ENCODE assay signal across 8 cellular contexts in the genomic region with DNA sequence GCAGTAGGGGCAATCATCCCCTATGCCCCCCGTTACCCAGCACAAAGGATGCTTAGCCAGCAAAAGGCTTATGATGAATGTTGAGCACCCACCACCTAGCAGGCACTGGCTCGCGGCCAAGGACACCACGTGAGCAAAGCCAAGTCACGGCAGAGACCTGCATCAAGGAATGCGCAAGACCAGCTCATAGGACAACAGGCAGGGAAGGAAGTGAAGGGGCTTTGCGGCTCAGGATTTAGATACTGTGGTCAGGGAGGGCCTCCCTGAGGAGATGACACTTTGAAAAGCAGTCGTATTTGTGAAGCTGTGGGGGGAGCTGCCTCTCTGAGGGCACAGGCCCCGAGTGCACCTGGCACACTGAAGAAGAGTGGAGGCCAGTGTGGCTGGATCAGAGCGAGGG. TPM values are rescaled to one million over a fixed set of nuclear protein-coding genes. Genes with fewer than 3 reads are reported as not detected.
DNase-seq lines count a peak whose midpoint lies in the region; ATAC-seq, FAIRE-seq and TF ChIP-seq lines count a peak whose summit lies in the region.

No MANE protein-coding gene starts in this region.

- CTCF ChIA-PET in K562 (lab: Yijun Ruan, JAX; ENCODE audit: low intra/inter-chr PET ratio), result interaction anchor here (0.7 kb wide), 1 partner anchor 42 kb away, joined by 3 read pairs; no protein-coding TSS in a partner anchor

- H3K27me3 ChIP-seq in K562 (ENCODE audit: control insufficient read depth in 2 of 2, insufficient read depth in 2 of 2, low read length in 2 of 2), result no peaks in the 10 kb centered on the region
- no peaks in the 10 kb centered on the region for H3K27me3 ChIP-seq in mesenchymal stem cell (ENCODE audit: control insufficient read depth in 1 of 2, insufficient read depth in 1 of 2, low read length in 2 of 2)

- H2AK5ac ChIP-seq in mesenchymal stem cell (ENCODE audit: low read length, severe bottlenecking), result peak overlapping the region; percentile 24

- TF ChIP-seq EP300 in K562 (IDR thresholded peaks at IDR 0.05; ENCODE audit: low read length), result no peak

- H3K9ac ChIP-seq in K562 (ENCODE audit: insufficient read depth in 1 of 2, low read depth in 2 of 2, low read length in 2 of 2) (peak overlapping the region in 1 of 2 experiments; percentile 84; a peak in 2 of 4 replicates), mesenchymal stem cell (ENCODE audit: low read length) (peak overlapping the region; percentile 63)

- peak; percentile 11 for FAIRE-seq in K562 (lab: Jason Lieb, UNC)
- FAIRE-seq in urothelium cell line (lab: Jason Lieb, UNC), result no peak

- H3K14ac ChIP-seq in mesenchymal stem cell (ENCODE audit: low read length in 2 of 2), result peak overlapping the region in 1 of 2 experiments; percentile 15

- H3K36me3 ChIP-seq in K562 (ENCODE audit: control insufficient read depth, insufficient read depth, low read length), result peaks cover 82% of the 10 kb centered on the region; the same call in 2 of the 3 replicates
- peaks cover 35 to 52% of the 10 kb centered on the region in 2 experiments for H3K36me3 ChIP-seq in mesenchymal stem cell (ENCODE audit: control insufficient read depth in 1 of 2, insufficient read depth in 2 of 2, low read depth in 1 of 2, low read length in 2 of 2)

- H3K23ac ChIP-seq in mesenchymal stem cell (ENCODE audit: low read length in 2 of 2), result peak overlapping the region in 1 of 2 experiments; percentile 35

- BruUV-seq in K562 (replicated peaks; lab: Mats Ljungman, UMichigan), result no TSS peak

- intact Hi-C loops in K562 (cut with micrococcal nuclease), result no loop called here

- no peak overlapping the region for H3K4me3 ChIP-seq in K562
- H3K4me3 ChIP-seq in mesenchymal stem cell (ENCODE audit: insufficient read depth in 1 of 2, low read depth in 1 of 2, low read length in 2 of 2), result no peak overlapping the region

- no peak overlapping the region for H2AFZ ChIP-seq in K562 (ENCODE audit: low read depth, low read length)
- H2AFZ ChIP-seq in mesenchymal stem cell (ENCODE audit: low read depth, low read length), result no peak overlapping the region

- 49% methylated on average over 9 of the region's 10 CpGs for WGBS in K562 (ENCODE audit: insufficient coverage, low coverage, missing lambda C conversion rate)
- WGBS in mesenchymal stem cell, result 65% methylated on average over 10 of the region's 10 CpGs

- in situ Hi-C loops in K562 (cut with MboI), result no loop called here

- peak overlapping the region; percentile 82 for H4K8ac ChIP-seq in mesenchymal stem cell (ENCODE audit: low read length)

- no peak for TF ChIP-seq RAD21 in K562 (CRISPR knock-in tag; conservative IDR thresholded peaks at IDR 0.05 in 1 of 2, IDR thresholded peaks at IDR 0.05 in 1 of 2)

- POLR2A ChIA-PET in K562 (lab: Yijun Ruan, JAX), result interaction anchor here (0.6 to 1.6 kb wide), 6 partner anchors 9 to 55 kb away, joined by 3 read pairs; no protein-coding TSS in a partner anchor

- H3K4ac ChIP-seq in mesenchymal stem cell (ENCODE audit: low read depth in 1 of 2, low read length in 2 of 2), result peak overlapping the region in 1 of 2 experiments; percentile 10

- no peaks in the 10 kb centered on the region for H3K9me3 ChIP-seq in K562 (replicated peaks; ENCODE audit: control insufficient read depth, insufficient read depth, low read depth, low read length)
- H3K9me3 ChIP-seq in mesenchymal stem cell (ENCODE audit: control insufficient read depth, low read length), result no peaks in the 10 kb centered on the region

- 0 out of 2 replicates have a peak, but pooled peaks have one; percentile 17 for TF ChIP-seq POLR2A in K562 (conservative IDR thresholded peaks at IDR 0.05)

- H2BK5ac ChIP-seq in mesenchymal stem cell (ENCODE audit: low read depth, low read length, poor library complexity, severe bottlenecking), result no peak overlapping the region

- H2BK12ac ChIP-seq in mesenchymal stem cell (ENCODE audit: low read length in 2 of 2), result peak overlapping the region; percentile 27 to 87

- peak; percentile 63 for DNase-seq in NCI-H82 (lab: John Stamatoyannopoulos, UW)
- no peak for DNase-seq in NCI-H82 treated with DMSO at 0.1 percent for 48 hours (lab: John Stamatoyannopoulos, UW; ENCODE audit: unreplicated experiment)
- peak; percentile 37 for DNase-seq in T follicular helper cell (ENCODE audit: low read depth)
- DNase-seq in K562 (ENCODE audit: extremely low read depth in 1 of 4, low spot score in 3 of 4), result peak in 1 of 4 experiments; percentile 50
- DNase-seq in mesenchymal stem cell, result peak; percentile 62
- DNase-seq in urothelium cell line (ENCODE audit: low spot score), result peak; percentile 37

- H4K20me1 ChIP-seq in K562 (replicated peaks; ENCODE audit: control insufficient read depth, insufficient read depth, low read length), result peaks cover 61% of the 10 kb centered on the region

- H2BK15ac ChIP-seq in mesenchymal stem cell (ENCODE audit: low read depth, poor library complexity, severe bottlenecking), result no peak overlapping the region

- H3K79me1 ChIP-seq in mesenchymal stem cell (replicated peaks; ENCODE audit: low read length, poor library complexity, severe bottlenecking), result no peaks in the 10 kb centered on the region

- H3K79me2 ChIP-seq in K562 (ENCODE audit: control insufficient read depth, insufficient read depth, low read length), result peaks cover 95% of the 10 kb centered on the region

- H4K91ac ChIP-seq in mesenchymal stem cell (ENCODE audit: low read length), result peak overlapping the region; percentile 70

- peaks cover 3% of the 10 kb centered on the region for H3K9me1 ChIP-seq in K562 (ENCODE audit: control insufficient read depth, insufficient read depth, low read length)

- no peak for TF ChIP-seq CTCF in K562 (IDR thresholded peaks at IDR 0.05 in 2 of 3, conservative IDR thresholded peaks at IDR 0.05 in 1 of 3; ENCODE audit: insufficient read depth in 2 of 3, low read depth in 1 of 3, low read length in 3 of 3)

- H3K4me2 ChIP-seq in K562 (ENCODE audit: insufficient read depth, low read length) (peak overlapping the region; percentile 20; the same call in 1 of the 2 replicates), mesenchymal stem cell (ENCODE audit: low read length, poor library complexity, severe bottlenecking) (no peak overlapping the region)

- H3K27ac ChIP-seq in K562 (ENCODE audit: extremely low read depth, low read depth, low read length) (peak overlapping the region; percentile 53; the same call in 2 of the 3 replicates), mesenchymal stem cell (ENCODE audit: low read length, poor library complexity, severe bottlenecking) (peak overlapping the region; percentile 86)

- H3K4me1 ChIP-seq in K562 (replicated peaks in 1 of 2; ENCODE audit: control insufficient read depth in 2 of 2, insufficient read depth in 2 of 2, low read length in 2 of 2) (peaks cover 16 to 42% of the 10 kb centered on the region in 2 experiments), mesenchymal stem cell (ENCODE audit: control insufficient read depth, insufficient read depth, low read depth, low read length) (peaks cover 68% of the 10 kb centered on the region)

- no peak overlapping the region for H2BK120ac ChIP-seq in mesenchymal stem cell (ENCODE audit: low read depth, low read length)

- ATAC-seq in K562 (no peak; the same call in 2 of the 3 replicates), GM21526 (IDR thresholded peaks at IDR 0.05; ENCODE audit: low FRiP score, unreplicated experiment) (no peak), GM19467 (IDR thresholded peaks at IDR 0.05; ENCODE audit: unreplicated experiment) (no peak)

- peak overlapping the region; percentile 56 to 58 for H3K18ac ChIP-seq in mesenchymal stem cell (ENCODE audit: low read depth in 1 of 2, low read length in 2 of 2)

TF ChIP-seq in K562, 482 proteins besides CTCF, POLR2A, EP300 and RAD21 (continues in another document):
- TF ChIP-seq, protein P1, sequence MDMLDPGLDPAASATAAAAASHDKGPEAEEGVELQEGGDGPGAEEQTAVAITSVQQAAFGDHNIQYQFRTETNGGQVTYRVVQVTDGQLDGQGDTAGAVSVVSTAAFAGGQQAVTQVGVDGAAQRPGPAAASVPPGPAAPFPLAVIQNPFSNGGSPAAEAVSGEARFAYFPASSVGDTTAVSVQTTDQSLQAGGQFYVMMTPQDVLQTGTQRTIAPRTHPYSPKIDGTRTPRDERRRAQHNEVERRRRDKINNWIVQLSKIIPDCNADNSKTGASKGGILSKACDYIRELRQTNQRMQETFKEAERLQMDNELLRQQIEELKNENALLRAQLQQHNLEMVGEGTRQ (CRISPR knock-in tag; IDR thresholded peaks at IDR 0.05), result peak; percentile 44
- TF ChIP-seq RUNX1 (IDR thresholded peaks at IDR 0.05; ENCODE audit: low read depth) (no peak), ZNF239 (CRISPR knock-in tag; IDR thresholded peaks at IDR 0.05) (no peak), CHCHD3 (CRISPR knock-in tag; IDR thresholded peaks at IDR 0.05) (no peak), NFIC (IDR thresholded peaks at IDR 0.05) (peak; percentile 85)
- TF ChIP-seq, protein P2, sequence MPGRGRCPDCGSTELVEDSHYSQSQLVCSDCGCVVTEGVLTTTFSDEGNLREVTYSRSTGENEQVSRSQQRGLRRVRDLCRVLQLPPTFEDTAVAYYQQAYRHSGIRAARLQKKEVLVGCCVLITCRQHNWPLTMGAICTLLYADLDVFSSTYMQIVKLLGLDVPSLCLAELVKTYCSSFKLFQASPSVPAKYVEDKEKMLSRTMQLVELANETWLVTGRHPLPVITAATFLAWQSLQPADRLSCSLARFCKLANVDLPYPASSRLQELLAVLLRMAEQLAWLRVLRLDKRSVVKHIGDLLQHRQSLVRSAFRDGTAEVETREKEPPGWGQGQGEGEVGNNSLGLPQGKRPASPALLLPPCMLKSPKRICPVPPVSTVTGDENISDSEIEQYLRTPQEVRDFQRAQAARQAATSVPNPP (IDR thresholded peaks at IDR 0.05; ENCODE audit: borderline replicate concordance, insufficient read depth, insufficient read length), result no peak

RNA-seq across cellular contexts. Expression of a gene that starts 32.8 kb away (rescaled TPM):
- 50.2 and 69.6 TPM in 2 replicates for total RNA-seq in K562 (2011; cell fraction: chromatin; rRNA removed; ENCODE audit: low replicate concordance)
- 38.4 and 40.4 TPM in 2 replicates for total RNA-seq in K562 (2011; cell fraction: nucleolus; rRNA removed)
- total RNA-seq in K562 (2011; cell fraction: nucleoplasm; rRNA removed), result 52.1 and 86.9 TPM in 2 replicates
- total RNA-seq in K562 (2014; rRNA removed) (46.7 and 52.0 TPM in 2 replicates), K562 (2014; rRNA removed; fragmentation: Illumina TruSeq; extraction: Trizol) (37.4 and 46.7 TPM in 2 replicates), K562 (2015; rRNA removed; fragmentation: Illumina TruSeq; extraction: Trizol) (22.9 and 23.4 TPM in 2 replicates), K562 (2021) (63.8 and 75.3 TPM in 2 replicates)
- polyA plus RNA-seq in K562 (2011; rRNA removed) (28.2 and 32.5 TPM in 2 replicates), K562 (2014; fragmentation: Illumina TruSeq; extraction: Trizol) (59.9 and 64.4 TPM in 2 replicates), K562 (2014; fragmentation: Nextera tagmentation; extraction: Ambion mirVana) (10 to 100 TPM; 10.8 to 14.3 TPM), K562 (2014; rRNA removed) (38.6 and 41.3 TPM in 2 replicates)
- 33.3 and 57.9 TPM in 2 replicates for polyA plus RNA-seq in K562 (2011; cell fraction: cytosol; rRNA removed)
- polyA plus RNA-seq in K562 (2011; cell fraction: nucleus; rRNA removed), result 25.5 and 39.5 TPM in 2 replicates
- 29.2 and 33.2 TPM in 2 replicates for polyA plus RNA-seq in K562 (2012)
- polyA minus RNA-seq in K562 (2011; rRNA and poly(A)+ RNA removed), result 22.2 and 28.8 TPM in 2 replicates
- polyA minus RNA-seq in K562 (2011; cell fraction: cytosol; rRNA and poly(A)+ RNA removed), result 40.8 and 46.0 TPM in 2 replicates
- 10.2 and 14.4 TPM in 2 replicates for polyA minus RNA-seq in K562 (2011; cell fraction: nucleus; rRNA and poly(A)+ RNA removed)
- polyA plus RNA-seq in mesenchymal stem cell (2013, experiment 1 of 2), result 50.8 TPM
- polyA plus RNA-seq in mesenchymal stem cell (2013, experiment 2 of 2), result 50.3 TPM
